Comparison of ENCODE assay signal across 8 cellular contexts in genomic region chr3:14144423-14145075, GRCh38. TPM values are rescaled to one million over a fixed set of nuclear protein-coding genes. Genes with fewer than 3 reads are reported as not detected.
DNase-seq lines count a peak whose midpoint lies in the region; ATAC-seq and TF ChIP-seq lines count a peak whose summit lies in the region.

No MANE protein-coding gene starts in this region.

- H3K4me1 Mint-ChIP-seq in osteocyte (ENCODE audit: unreplicated experiment): peaks cover 42% of the 10 kb centered on the region

- peak overlapping the region; percentile 66 for H3K4me3 Mint-ChIP-seq in osteocyte (ENCODE audit: unreplicated experiment)

- DNase-seq in EH (ENCODE audit: low read depth) (peak; percentile 100), HUDEP-2 (lab: John Stamatoyannopoulos, UW; ENCODE audit: unreplicated experiment in 76 of 76) (peak in 51 of 76 experiments; percentile 3 to 83 (median 50)), SHP77 (lab: John Stamatoyannopoulos, UW) (peak; percentile 79 to 86), globus pallidus (ENCODE audit: low spot score) (peak; percentile 61), osteocyte (ENCODE audit: extremely low spot score, unreplicated experiment) (peak; percentile 90), cortex of kidney (lab: John Stamatoyannopoulos, UW) (no peak)
- peak; percentile 59 to 65 for DNase-seq in activated naive CD4-positive, alpha-beta T cell treated with anti-CD3 and anti-CD28 coated beads, Interleukin-2, amount 50 U/mL, for 72 hours (ENCODE audit: low spot score in 2 of 2)

- H3K27ac Mint-ChIP-seq in activated naive CD4-positive, alpha-beta T cell treated with anti-CD3 and anti-CD28 coated beads, Interleukin-2, amount 50 U/mL, for 72 hours: peak overlapping the region; percentile 90 to 98
- peak overlapping the region; percentile 100 for H3K27ac Mint-ChIP-seq in osteocyte (ENCODE audit: unreplicated experiment)

- H3K27me3 Mint-ChIP-seq in osteocyte (ENCODE audit: unreplicated experiment): no peaks in the 10 kb centered on the region

- H3K36me3 Mint-ChIP-seq in activated naive CD4-positive, alpha-beta T cell treated with anti-CD3 and anti-CD28 coated beads, Interleukin-2, amount 50 U/mL, for 72 hours: peaks cover 7 to 17% of the 10 kb centered on the region in 2 donors
- peaks cover 17% of the 10 kb centered on the region for H3K36me3 Mint-ChIP-seq in osteocyte (ENCODE audit: unreplicated experiment)

- TF ChIP-seq CTCF in osteocyte (IDR thresholded peaks at IDR 0.05): no peak

- peak; percentile 99 for ATAC-seq in GM21529 (IDR thresholded peaks at IDR 0.05; ENCODE audit: unreplicated experiment)
- ATAC-seq in activated naive CD4-positive, alpha-beta T cell treated with anti-CD3 and anti-CD28 coated beads, Interleukin-2, amount 50 U/mL, for 72 hours: peak; percentile 86 to 89

- H3K9me3 Mint-ChIP-seq in activated naive CD4-positive, alpha-beta T cell treated with anti-CD3 and anti-CD28 coated beads, Interleukin-2, amount 50 U/mL, for 72 hours: no peaks in the 10 kb centered on the region
- no peaks in the 10 kb centered on the region for H3K9me3 Mint-ChIP-seq in osteocyte (ENCODE audit: unreplicated experiment)

RNA-seq across cellular contexts. Expression of gene TMEM43, which starts 19.7 kb away (rescaled TPM):
- total RNA-seq in activated naive CD4-positive, alpha-beta T cell treated with anti-CD3 and anti-CD28 coated beads, Interleukin-2, amount 50 U/mL, for 72 hours: 10 to 100 TPM; 17.5 to 37.1 TPM
- 73.3 and 76.5 TPM in 2 replicates for total RNA-seq in osteocyte

RNA-seq across cellular contexts. Expression of gene CHCHD4, which starts 19.9 kb away (rescaled TPM):
- total RNA-seq in activated naive CD4-positive, alpha-beta T cell treated with anti-CD3 and anti-CD28 coated beads, Interleukin-2, amount 50 U/mL, for 72 hours: 10 to 100 TPM; 10.0 to 23.2 TPM
- 7.2 and 7.9 TPM in 2 replicates for total RNA-seq in osteocyte

RNA-seq across cellular contexts. Expression of gene XPC, which starts 33.9 kb away (rescaled TPM):
- 10 to 100 TPM; 24.5 to 51.4 TPM for total RNA-seq in activated naive CD4-positive, alpha-beta T cell treated with anti-CD3 and anti-CD28 coated beads, Interleukin-2, amount 50 U/mL, for 72 hours
- 39.4 and 41.5 TPM in 2 replicates for total RNA-seq in osteocyte

RNA-seq across cellular contexts. Expression of gene LSM3, which starts 34.1 kb away (rescaled TPM):
- total RNA-seq in activated naive CD4-positive, alpha-beta T cell treated with anti-CD3 and anti-CD28 coated beads, Interleukin-2, amount 50 U/mL, for 72 hours: 10 to 100 TPM; 20.5 to 24.5 TPM
- total RNA-seq in osteocyte: 9.9 and 10.0 TPM in 2 replicates
